ENCODE assay signal across 9 cellular contexts in genomic region chr4:41256131-41256739, GRCh38.
DNase-seq lines count a peak whose midpoint lies in the region; ATAC-seq lines count a peak whose summit lies in the region.
"Had no signal": no experiment of that assay in that cellular context is flagged by ENCODE, and none has a peak within 500 bp of the region (broad histone marks: within the 10 kb centered on the region; RNA-seq: fewer than 3 reads in every experiment).

No MANE protein-coding gene starts in this region.

- H3K27ac ChIP-seq in skin epidermis, result no peak overlapping the region
- H3K27ac ChIP-seq: 22Rv1 had no signal

- peaks cover 39% of the 10 kb centered on the region for H3K36me3 ChIP-seq in NT2/D1 (ENCODE audit: insufficient read depth, insufficient read length, low read length)

- no peaks in the 10 kb centered on the region for H3K27me3 ChIP-seq in NT2/D1 (ENCODE audit: insufficient read depth, insufficient read length)

- H3K4me3 ChIP-seq in NT2/D1 (ENCODE audit: insufficient read length, low read depth), result peak overlapping the region; percentile 81
- peak overlapping the region in 4 of 7 experiments; percentile 25 to 49 (median 42) for H3K4me3 ChIP-seq in skin epidermis

- DNase-seq in DMS153 treated with DMSO at 0.1 percent for 48 hours (lab: John Stamatoyannopoulos, UW; ENCODE audit: unreplicated experiment), result peak; percentile 14
- DNase-seq in DMS153 (lab: John Stamatoyannopoulos, UW), result no peak
- no peak for DNase-seq in NT2/D1 (ENCODE audit: low read depth, low spot score)
- peak; percentile 55 for DNase-seq in fibroblast of the conjunctiva (ENCODE audit: low read depth)
- DNase-seq in foreskin melanocyte, result no peak

- no peaks in the 10 kb centered on the region for H3K4me1 ChIP-seq in NT2/D1 (ENCODE audit: insufficient read depth, insufficient read length)

- ATAC-seq in HG02763 (IDR thresholded peaks at IDR 0.05; ENCODE audit: unreplicated experiment) (no peak), HG03135 (IDR thresholded peaks at IDR 0.05; ENCODE audit: unreplicated experiment) (no peak)

- no peaks in the 10 kb centered on the region for H3K9me3 ChIP-seq in NT2/D1 (ENCODE audit: insufficient read depth, low read length)

- peak overlapping the region; percentile 42 for H3K9ac ChIP-seq in NT2/D1 (ENCODE audit: insufficient read length, low read depth)

Comparison
In these comparisons a context has a peak if more than half of its experiments do, and no peak if none do; other contexts are left out.
1. DNase-seq: peak in DMS153 treated with DMSO at 0.1 percent for 48 hours (single experiment) and fibroblast of the conjunctiva (single experiment); none in DMS153 (single experiment), NT2/D1 (single experiment) and foreskin melanocyte (single experiment).